In the genomic region with DNA sequence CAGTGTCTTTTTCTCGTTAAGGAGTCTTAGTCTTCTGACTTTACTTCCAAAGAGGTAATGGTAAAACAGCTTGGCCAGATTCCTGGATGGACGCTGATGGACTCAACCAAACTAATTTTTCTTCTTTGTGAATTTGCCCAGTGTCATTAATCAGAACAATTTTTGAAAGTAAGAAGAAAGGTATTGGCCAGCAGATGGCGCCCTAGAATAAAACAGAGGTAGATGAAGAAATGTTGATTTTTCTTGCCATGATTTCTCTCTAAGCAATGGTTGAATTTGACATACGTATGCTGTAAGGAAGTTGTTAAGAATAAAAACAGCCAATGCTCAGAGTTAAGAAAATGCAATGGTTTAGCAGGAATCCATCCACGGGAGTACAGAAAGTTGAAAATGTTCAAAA, we compare ENCODE assay signal across 8 cellular contexts.
DNase-seq lines count a peak whose midpoint lies in the region; ATAC-seq and TF ChIP-seq lines count a peak whose summit lies in the region.

No MANE protein-coding gene starts in this region.

- intact Hi-C loops in activated B cell treated with CpG ODN at 0.5 μM for 24 hours (cut with micrococcal nuclease) (loop anchor here (1.0 to 10.0 kb wide), 7 partner anchors 35 to 1282 kb away; a partner anchor contains a TSS), transverse colon (cut with DNase I; ENCODE audit: low total_unique reads) (no loop called here)

- peak; percentile 45 for TF ChIP-seq CTCF in activated B cell treated with CpG ODN at 0.5 μM for 24 hours (IDR thresholded peaks at IDR 0.05)
- peak; percentile 63 for TF ChIP-seq CTCF in nephron progenitor cell (IDR thresholded peaks at IDR 0.05)
- TF ChIP-seq CTCF in transverse colon (IDR thresholded peaks at IDR 0.05) = peak; percentile 50 to 75 (median 65)

- H3K9me3 ChIP-seq in transverse colon = peaks cover 0 to 4% of the 10 kb centered on the region in 2 donors

- TF ChIP-seq EP300 in transverse colon (IDR thresholded peaks at IDR 0.05; ENCODE audit: low read depth) = no peak

- H3K4me3 ChIP-seq in transverse colon = no peak overlapping the region

- H3K27ac Mint-ChIP-seq in activated B cell treated with CpG ODN at 0.5 μM for 24 hours (no peak overlapping the region), nephron progenitor cell (no peak overlapping the region)

- H3K4me3 Mint-ChIP-seq in activated B cell treated with CpG ODN at 0.5 μM for 24 hours (no peak overlapping the region), nephron progenitor cell (no peak overlapping the region)

- POLR2A ChIA-PET in activated B cell treated with CpG ODN at 0.5 μM for 24 hours (lab: Charles Lee) = interaction anchor here (0.7 kb wide), 1 partner anchor 1635 kb away, joined by 5 read pairs; no protein-coding TSS in a partner anchor

- H3K27me3 Mint-ChIP-seq in activated B cell treated with CpG ODN at 0.5 μM for 24 hours (peaks cover 19% of the 10 kb centered on the region), nephron progenitor cell (ENCODE audit: low read depth, poor library complexity) (peaks cover 4% of the 10 kb centered on the region)

- WGBS in transverse colon (ENCODE audit: low coverage in 1 of 2), 2 donors = 8 to 26% methylated on average over 3 to 5 of the region's 5 CpGs

- no peaks in the 10 kb centered on the region for H3K36me3 Mint-ChIP-seq in activated B cell treated with CpG ODN at 0.5 μM for 24 hours (ENCODE audit: low read depth)
- H3K36me3 Mint-ChIP-seq in nephron progenitor cell (ENCODE audit: low read depth) = no peaks in the 10 kb centered on the region

- TF ChIP-seq POLR2A in transverse colon (IDR thresholded peaks at IDR 0.05) = no peak

- H3K9me3 Mint-ChIP-seq in activated B cell treated with CpG ODN at 0.5 μM for 24 hours (no peaks in the 10 kb centered on the region), nephron progenitor cell (peaks cover 19% of the 10 kb centered on the region)

- CTCF ChIA-PET in activated B cell treated with CpG ODN at 0.5 μM for 24 hours (lab: Charles Lee) = interaction anchor here (0.8 to 3.5 kb wide), 11 partner anchors 19 to 747 kb away, joined by 3 to 16 read pairs (median 5); no protein-coding TSS in a partner anchor

- H3K4me1 Mint-ChIP-seq in activated B cell treated with CpG ODN at 0.5 μM for 24 hours (peaks cover 4% of the 10 kb centered on the region), nephron progenitor cell (peaks cover 32% of the 10 kb centered on the region)

- H3K27me3 ChIP-seq in transverse colon = no peaks in the 10 kb centered on the region

- no peaks in the 10 kb centered on the region for H3K36me3 ChIP-seq in transverse colon

- in situ Hi-C loops in transverse colon (cut with MboI; ENCODE audit: low pct_ligation_motif_present in 1 of 4, low pct_unique_long_range_greater_than_20kb in 1 of 4, low sequenced_read_pairs in 3 of 4) = loop anchor here in 3 of 4 donors (5.0 to 25.0 kb wide), 8 partner anchors 75 to 732 kb away; no protein-coding TSS in a partner anchor

- peaks cover 0 to 9% (median 0%) of the 10 kb centered on the region in 4 donors for H3K4me1 ChIP-seq in transverse colon

- peak; percentile 10 for DNase-seq in activated CD4-positive, CD25-positive, alpha-beta regulatory T cell treated with anti-CD3 and anti-CD28 coated beads, Interleukin-2, amount 50 U/mL, for 16 hours (ENCODE audit: low read depth, low spot score)
- peak; percentile 91 for DNase-seq in NCI-H2029 treated with DMSO at 0.1 percent for 48 hours (lab: John Stamatoyannopoulos, UW)
- no peak for DNase-seq in activated B cell treated with CpG ODN at 0.5 μM for 24 hours
- DNase-seq in ecto neural progenitor cell (ENCODE audit: low spot score) = peak; percentile 61
- DNase-seq in nephron progenitor cell = peak; percentile 59
- DNase-seq in transverse colon = peak; percentile 69

- no peak for ATAC-seq in activated CD4-positive, CD25-positive, alpha-beta regulatory T cell treated with anti-CD3 and anti-CD28 coated beads, Interleukin-2, amount 50 U/mL, for 24 hours
- ATAC-seq in activated B cell treated with CpG ODN at 0.5 μM for 24 hours (ENCODE audit: low read depth) = no peak
- ATAC-seq in GM18861 (IDR thresholded peaks at IDR 0.05; ENCODE audit: unreplicated experiment) = no peak

- H3K27ac ChIP-seq in transverse colon = no peak overlapping the region
